8 cellular contexts compared by ENCODE assay signal in the genomic region with DNA sequence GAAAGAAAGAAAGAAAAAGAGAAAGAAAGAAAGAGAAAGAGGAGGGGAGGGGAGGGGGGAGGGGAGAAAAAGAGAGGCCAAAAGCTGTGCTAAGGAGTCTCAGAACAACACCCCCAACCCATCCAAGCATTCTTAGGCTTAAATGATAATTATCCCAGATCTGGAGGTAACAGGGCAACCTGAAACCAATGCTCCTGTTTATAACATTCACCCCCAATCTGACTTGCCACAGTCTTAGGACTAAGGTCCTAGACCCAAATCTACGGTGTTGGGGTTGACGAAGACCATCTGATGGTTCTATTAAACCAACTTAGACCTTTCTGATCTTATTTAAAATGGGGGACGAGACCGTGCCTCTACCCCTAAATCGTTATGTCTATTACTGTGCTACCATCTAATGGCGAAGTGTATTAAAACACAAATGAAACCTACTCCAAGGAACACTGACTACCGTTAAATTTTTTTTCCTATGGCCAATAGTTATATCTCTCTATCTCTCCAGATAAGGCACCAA.
DNase-seq lines count a peak whose midpoint lies in the region; ATAC-seq, FAIRE-seq and TF ChIP-seq lines count a peak whose summit lies in the region.

No MANE protein-coding gene starts in this region.

- DNase-seq in ACHN (peak; percentile 79), H54 (ENCODE audit: insufficient read length, low spot score) (peak; percentile 57), NCI-H774 (lab: John Stamatoyannopoulos, UW) (peak; percentile 26), dermis microvascular lymphatic vessel endothelial cell (ENCODE audit: low read depth in 2 of 2) (peak; percentile 65 to 75), middle frontal gyrus (ENCODE audit: extremely low spot score, low spot score) (peak; percentile 56), NCI-H2029 (lab: John Stamatoyannopoulos, UW) (no peak)

- TF ChIP-seq POLR2A in H54 (IDR thresholded peaks at IDR 0.05; ENCODE audit: low read depth, low read length), result no peak

- FAIRE-seq in H54 (lab: Jason Lieb, UNC), result no peak

- ATAC-seq in GM21723 (IDR thresholded peaks at IDR 0.05; ENCODE audit: unreplicated experiment) (no peak), HG02852 (IDR thresholded peaks at IDR 0.05; ENCODE audit: unreplicated experiment) (no peak)

- in situ Hi-C loops in ACHN (cut with HindIII; ENCODE audit: low pct_ligation_motif_present, low pct_unique_long_range_greater_than_20kb, low sequenced_read_pairs), result loop anchor here (25.0 kb wide), 1 partner anchor 300 kb away; no protein-coding TSS in a partner anchor
